Comparison of ENCODE assay signal across 12 cellular contexts in genomic region chr1:223835754-223836153, GRCh38. TPM values are rescaled to one million over a fixed set of nuclear protein-coding genes. Genes with fewer than 3 reads are reported as not detected.
DNase-seq lines count a peak whose midpoint lies in the region; ATAC-seq and TF ChIP-seq lines count a peak whose summit lies in the region.
"Had no signal": no experiment of that assay in that cellular context is flagged by ENCODE, and none has a peak within 500 bp of the region (broad histone marks: within the 10 kb centered on the region; RNA-seq: fewer than 3 reads in every experiment).

No MANE protein-coding gene starts in this region.

- no peaks in the 10 kb centered on the region for H3K36me3 ChIP-seq in PC-3 (ENCODE audit: low read depth, low read length)
- no peaks in the 10 kb centered on the region for H3K36me3 ChIP-seq in stomach

- POLR2A ChIA-PET in PC-3 (lab: Charles Lee; ENCODE audit: unreplicated experiment), result interaction anchor here (1.0 kb wide), 1 partner anchor 10 kb away, joined by 6 read pairs; the partner anchor contains the start of gene TP53BP2

- no peak for ATAC-seq in PC-3

- H3F3A ChIP-seq in PC-3 (ENCODE audit: low read length, unreplicated experiment), result peaks cover 5% of the 10 kb centered on the region

- H3K4me1 ChIP-seq in PC-3 (ENCODE audit: insufficient read depth, low read length) (peaks cover 49% of the 10 kb centered on the region), stomach (peaks cover 34 to 92% (median 56%) of the 10 kb centered on the region in 4 donors)

- CTCF ChIA-PET in PC-3 (lab: Charles Lee), result no interaction called here

- H3K27ac ChIP-seq in PC-3 (ENCODE audit: low read length), result no peak overlapping the region
- H3K27ac ChIP-seq in stomach, result peak overlapping the region in 3 of 5 donors; percentile 18 to 63 (median 61)
- no peak overlapping the region for H3K27ac ChIP-seq in substantia nigra (ENCODE audit: low read depth, low read length, poor library complexity, severe bottlenecking)

- H3K4me3 ChIP-seq in PC-3 (ENCODE audit: low read length) (no peak overlapping the region), foreskin fibroblast (ENCODE audit: low read depth in 1 of 2, low read length in 2 of 2) (no peak overlapping the region), stomach (no peak overlapping the region)
- H3K4me3 ChIP-seq: testis had no signal

- H3K9me2 ChIP-seq in PC-3 (replicated peaks; ENCODE audit: low read length), result no peaks in the 10 kb centered on the region

- H3K4me2 ChIP-seq in PC-3 (ENCODE audit: low read length), result peak overlapping the region; percentile 44

- DNase-seq in SIG-M5 treated with dmso at 0.1 percent for 504 hours (lab: John Stamatoyannopoulos, UW; ENCODE audit: unreplicated experiment) (peak; percentile 87), SIG-M5 (lab: John Stamatoyannopoulos, UW) (no peak), PC-3 (no peak), foreskin fibroblast (peak; percentile 16 to 34), stomach (no peak), substantia nigra (lab: John Stamatoyannopoulos, UW) (no peak), NCI-H2107 (lab: John Stamatoyannopoulos, UW) (no peak), NCI-H1417 treated with DMSO at 0.1 percent for 48 hours (lab: John Stamatoyannopoulos, UW) (no peak)
- DNase-seq: effector CD8-positive, alpha-beta T cell; hippocampal formation; NCI-H2081; testis had no signal

- no peak overlapping the region for H3K9ac ChIP-seq in PC-3 (ENCODE audit: low read length)

- H3K27me3 ChIP-seq in PC-3 (ENCODE audit: low read length), result no peaks in the 10 kb centered on the region
- no peaks in the 10 kb centered on the region for H3K27me3 ChIP-seq in stomach
- H3K27me3 ChIP-seq: testis had no signal

- peaks cover 16% of the 10 kb centered on the region for H4K20me1 ChIP-seq in PC-3 (ENCODE audit: low read length)

- intact Hi-C loops in PC-3 (cut with micrococcal nuclease), result no loop called here
- intact Hi-C loops in stomach (cut with DNase I; ENCODE audit: low total_unique reads), result no loop called here

- TF ChIP-seq CTCF in PC-3 (conservative IDR thresholded peaks at IDR 0.05; ENCODE audit: low read depth, low read length), result no peak
- TF ChIP-seq CTCF in foreskin fibroblast (IDR thresholded peaks at IDR 0.05; ENCODE audit: low read depth, low read length), result no peak
- TF ChIP-seq CTCF in stomach (IDR thresholded peaks at IDR 0.05), result no peak

- H3K9me3 ChIP-seq in PC-3 (ENCODE audit: low read length), result no peaks in the 10 kb centered on the region
- H3K9me3 ChIP-seq in stomach, result no peaks in the 10 kb centered on the region
- H3K9me3 ChIP-seq: testis had no signal

- H2AFZ ChIP-seq in PC-3 (ENCODE audit: low read length), result no peak overlapping the region

- no peak for TF ChIP-seq POLR2A in stomach (IDR thresholded peaks at IDR 0.05)

- TF ChIP-seq EP300 in stomach (IDR thresholded peaks at IDR 0.05), result no peak

- peaks cover 90% of the 10 kb centered on the region for H3K79me2 ChIP-seq in PC-3 (ENCODE audit: low read length)

- WGBS in stomach, 5 donors, result 45 to 67% (median 60%) methylated on average over 2 of the region's 2 CpGs

- no TSS peak for BruUV-seq in PC-3 (replicated peaks; lab: Mats Ljungman, UMichigan)

RNA-seq across cellular contexts. Expression of gene TP53BP2, which starts 10.0 kb away (rescaled TPM):
- total RNA-seq in PC-3 (2014; rRNA removed) (24.6 and 32.0 TPM in 2 replicates), stomach (100 to 1,000 TPM in 1 of 5 donors, 10 to 100 TPM in 4; 28.1 to 157 (median 51.9) TPM)
- polyA plus RNA-seq in stomach, result 10 to 100 TPM in 1 of 3 donors, 1 to 10 TPM in 2; 6.9 to 11.6 (median 8.8) TPM

Comparison
In these comparisons a context has a peak if more than half of its experiments do, and no peak if none do; other contexts are left out.
1. DNase-seq: peak in SIG-M5 treated with dmso at 0.1 percent for 504 hours (single experiment) and foreskin fibroblast (2 of 2); none in SIG-M5 (single experiment), PC-3 (single experiment), stomach (single experiment), substantia nigra (0 of 49), NCI-H2107 (single experiment) and NCI-H1417 treated with DMSO at 0.1 percent for 48 hours (single experiment).
2. H3K27ac ChIP-seq: peak in stomach (3 of 5); none in PC-3 (single experiment) and substantia nigra (single experiment).